In the genomic region with DNA sequence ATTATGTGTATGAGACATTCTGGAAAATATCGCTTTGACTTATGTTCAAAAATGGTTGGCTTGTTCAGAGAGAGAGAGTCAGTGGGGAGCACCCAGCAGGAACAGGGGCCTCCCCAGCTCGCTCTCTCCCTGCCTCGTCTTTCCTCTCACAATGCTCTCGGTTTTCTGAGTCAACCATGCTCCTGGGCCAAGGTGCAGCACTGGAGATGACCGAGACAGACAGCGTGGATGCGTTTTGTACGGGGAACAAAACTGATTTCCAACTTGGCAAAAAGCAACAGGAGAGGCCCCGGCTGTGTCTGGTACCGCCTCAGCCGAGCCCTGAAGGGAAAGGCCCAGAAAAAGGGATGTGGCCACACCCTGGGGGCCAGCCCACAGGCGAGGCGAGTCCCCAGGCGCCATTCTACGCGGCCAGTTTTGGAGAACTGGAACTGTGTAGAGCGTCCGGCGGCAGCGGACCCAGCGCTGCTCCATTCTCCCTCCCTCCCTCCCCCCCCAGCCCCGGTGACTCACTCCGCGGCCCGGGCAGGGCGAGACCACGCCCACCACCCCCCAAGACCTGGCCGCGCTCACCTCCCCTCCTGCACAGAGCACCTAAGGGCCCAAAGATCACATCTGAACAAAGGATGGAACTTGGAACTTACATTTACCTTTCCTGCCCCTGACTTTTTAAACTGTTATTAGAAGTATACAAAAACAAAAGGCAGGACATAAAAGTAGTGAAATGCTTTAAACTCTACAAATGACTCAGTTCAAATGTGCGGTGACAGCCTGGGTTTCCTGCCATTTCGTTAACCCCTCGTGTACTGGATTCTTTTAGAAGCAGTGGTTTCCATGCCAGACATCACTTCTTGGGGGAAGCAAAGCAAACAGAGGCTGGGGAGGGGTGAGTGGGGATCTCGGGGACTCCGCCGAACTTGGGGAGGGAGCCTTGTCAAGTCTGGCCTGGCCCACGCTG, we compare ENCODE assay signal across 8 cellular contexts. TPM values are rescaled to one million over a fixed set of nuclear protein-coding genes. Genes with fewer than 3 reads are reported as not detected.
A peak's percentile ranks its signal among the peaks of the same experiment; 100 is the strongest.
DNase-seq lines count a peak whose midpoint lies in the region; ATAC-seq and TF ChIP-seq lines count a peak whose summit lies in the region.

No MANE protein-coding gene starts in this region.

- TF ChIP-seq CTCF in CD4-positive, alpha-beta T cell (IDR thresholded peaks at IDR 0.05) = no peak
- no peak for TF ChIP-seq CTCF in MM.1S (IDR thresholded peaks at IDR 0.05; ENCODE audit: low read length)
- no peak for TF ChIP-seq CTCF in fibroblast of lung (conservative IDR thresholded peaks at IDR 0.05 in 1 of 2, IDR thresholded peaks at IDR 0.05 in 1 of 2; ENCODE audit: low read depth in 1 of 2, low read length in 2 of 2)
- no peak for TF ChIP-seq CTCF in nephron progenitor cell (IDR thresholded peaks at IDR 0.05)
- TF ChIP-seq CTCF in thyroid gland (IDR thresholded peaks at IDR 0.05) = no peak

- H3K36me3 ChIP-seq in MM.1S (replicated peaks; ENCODE audit: insufficient read depth, low read length) (no peaks in the 10 kb centered on the region), fibroblast of lung (ENCODE audit: control insufficient read depth, insufficient read depth, low read length) (no peaks in the 10 kb centered on the region), thyroid gland (no peaks in the 10 kb centered on the region)

- H3K27ac Mint-ChIP-seq in CD4-positive, alpha-beta T cell = peak overlapping the region; percentile 93
- H3K27ac Mint-ChIP-seq in nephron progenitor cell = no peak overlapping the region

- intact Hi-C loops in CD4-positive, alpha-beta T cell (cut with DNase I, micrococcal nuclease) = loop anchor here in 1 of 2 experiments (1.0 to 10.0 kb wide), 2 partner anchors 10 to 84 kb away; no protein-coding TSS in a partner anchor
- intact Hi-C loops in thyroid gland (cut with DNase I) = no loop called here

- POLR2A ChIA-PET in CD4-positive, alpha-beta T cell (lab: Charles Lee) = interaction anchor here (0.7 to 5.1 kb wide), 4 partner anchors 10 to 83 kb away, joined by 3 to 127 read pairs (median 3); partner anchors contain the start of gene ATP10A

- peak in 1 of 2 donors; percentile 44 for TF ChIP-seq POLR2A in thyroid gland (IDR thresholded peaks at IDR 0.05)

- H4K20me1 ChIP-seq in MM.1S (ENCODE audit: insufficient read depth, low read length) (no peaks in the 10 kb centered on the region), fibroblast of lung (ENCODE audit: control insufficient read depth, extremely low read depth, insufficient read depth, low read length) (no peaks in the 10 kb centered on the region)

- no peak overlapping the region for H3K4me3 ChIP-seq in MM.1S (ENCODE audit: low read length)
- peak overlapping the region; percentile 49 to 53 (median 50) for H3K4me3 ChIP-seq in fibroblast of lung (replicated peaks in 1 of 4; ENCODE audit: control extremely low read depth in 1 of 4, insufficient read depth in 1 of 4, low read depth in 3 of 4, low read length in 4 of 4)
- peak overlapping the region in 1 of 3 donors; percentile 18 for H3K4me3 ChIP-seq in thyroid gland (replicated peaks in 1 of 3)

- H3K4me3 Mint-ChIP-seq in CD4-positive, alpha-beta T cell = peak overlapping the region; percentile 99
- peak overlapping the region; percentile 79 for H3K4me3 Mint-ChIP-seq in nephron progenitor cell

- peak; percentile 44 for ATAC-seq in CD4-positive, alpha-beta T cell (ENCODE audit: poor library complexity)
- ATAC-seq in GM21786 (IDR thresholded peaks at IDR 0.05; ENCODE audit: unreplicated experiment) = peak; percentile 74

- H3K4me1 ChIP-seq in MM.1S (ENCODE audit: low read length) (no peaks in the 10 kb centered on the region), fibroblast of lung (ENCODE audit: control insufficient read depth, extremely low read depth, insufficient read depth, low read length) (peaks cover 24% of the 10 kb centered on the region), thyroid gland (peaks cover 0 to 12% of the 10 kb centered on the region in 2 donors)

- no peaks in the 10 kb centered on the region for H3K9me2 ChIP-seq in MM.1S (replicated peaks; ENCODE audit: insufficient read depth, low read length)

- WGBS in thyroid gland, 2 donors = 12% methylated on average over 30 of the region's 36 CpGs

- H3K9me3 ChIP-seq in CD4-positive, alpha-beta T cell (ENCODE audit: control insufficient read depth, low read length) = no peaks in the 10 kb centered on the region
- no peaks in the 10 kb centered on the region for H3K9me3 ChIP-seq in MM.1S (replicated peaks; ENCODE audit: insufficient read depth, low read length)
- H3K9me3 ChIP-seq in fibroblast of lung (ENCODE audit: control insufficient read depth, insufficient read depth, low read depth, low read length) = no peaks in the 10 kb centered on the region
- H3K9me3 ChIP-seq in thyroid gland = no peaks in the 10 kb centered on the region

- H2AFZ ChIP-seq in MM.1S (ENCODE audit: low read length) (no peak overlapping the region), fibroblast of lung (ENCODE audit: low read length) (peak overlapping the region; percentile 76)

- no peaks in the 10 kb centered on the region for H3K27me3 ChIP-seq in CD4-positive, alpha-beta T cell (ENCODE audit: control insufficient read depth, insufficient read depth, low read length)
- H3K27me3 ChIP-seq in MM.1S (replicated peaks; ENCODE audit: insufficient read depth, low read length) = no peaks in the 10 kb centered on the region
- no peaks in the 10 kb centered on the region for H3K27me3 ChIP-seq in fibroblast of lung (ENCODE audit: control insufficient read depth, insufficient read depth, low read length)
- H3K27me3 ChIP-seq in thyroid gland = no peaks in the 10 kb centered on the region

- H3F3A ChIP-seq in MM.1S (ENCODE audit: insufficient read depth, low read length) = no peaks in the 10 kb centered on the region

- H3K27ac ChIP-seq in CD4-positive, alpha-beta T cell (ENCODE audit: low read depth, low read length) = peak overlapping the region; percentile 92
- H3K27ac ChIP-seq in MM.1S (ENCODE audit: low read length) (no peak overlapping the region), fibroblast of lung (ENCODE audit: insufficient read depth, low read length) (peak overlapping the region; percentile 96), thyroid gland (peak overlapping the region; percentile 1 to 78 (median 74))

- H3K4me1 Mint-ChIP-seq in CD4-positive, alpha-beta T cell (ENCODE audit: low read depth) = peaks cover 94% of the 10 kb centered on the region
- H3K4me1 Mint-ChIP-seq in nephron progenitor cell = peaks cover 48% of the 10 kb centered on the region

- no peaks in the 10 kb centered on the region for H3K9me3 Mint-ChIP-seq in CD4-positive, alpha-beta T cell
- H3K9me3 Mint-ChIP-seq in nephron progenitor cell = peaks cover 4% of the 10 kb centered on the region

- CTCF ChIA-PET in CD4-positive, alpha-beta T cell (lab: Charles Lee) = interaction anchor here (1.8 kb wide), 1 partner anchor 12 kb away, joined by 8 read pairs; the partner anchor contains the start of gene ATP10A

- H3K4me2 ChIP-seq in MM.1S (ENCODE audit: low read depth, low read length) (no peak overlapping the region), fibroblast of lung (ENCODE audit: extremely low read depth, insufficient read depth, low read length) (peak overlapping the region; percentile 98)

- peaks cover 21% of the 10 kb centered on the region for H3K36me3 Mint-ChIP-seq in CD4-positive, alpha-beta T cell (ENCODE audit: low read depth)
- peaks cover 2% of the 10 kb centered on the region for H3K36me3 Mint-ChIP-seq in nephron progenitor cell (ENCODE audit: low read depth)

- peak; percentile 44 to 75 (median 61) for DNase-seq in CD4-positive, alpha-beta T cell
- DNase-seq in MM.1S (peak; percentile 9), activated T-cell treated with anti-CD3 and anti-CD28 coated beads for 48 hours (ENCODE audit: low read depth) (peak; percentile 63), fibroblast of lung (ENCODE audit: low read depth in 2 of 2) (peak; percentile 69 to 78), nephron progenitor cell (peak; percentile 55), thyroid gland (peak; percentile 64 to 65), ecto neural progenitor cell (ENCODE audit: low spot score) (no peak)

- H3K9ac ChIP-seq in MM.1S (ENCODE audit: low read length) (no peak overlapping the region), fibroblast of lung (ENCODE audit: insufficient read depth, low read length) (peak overlapping the region; percentile 71)

- no peaks in the 10 kb centered on the region for H3K79me2 ChIP-seq in MM.1S (ENCODE audit: low read length)
- H3K79me2 ChIP-seq in fibroblast of lung (ENCODE audit: control insufficient read depth, insufficient read depth, low read length) = peaks cover 24% of the 10 kb centered on the region

- no peaks in the 10 kb centered on the region for H3K27me3 Mint-ChIP-seq in CD4-positive, alpha-beta T cell
- peaks cover 15% of the 10 kb centered on the region for H3K27me3 Mint-ChIP-seq in nephron progenitor cell (ENCODE audit: low read depth, poor library complexity)

RNA-seq across cellular contexts. Expression of gene ATP10A, which starts 12.7 kb away (rescaled TPM):
- 10 to 100 TPM; 30.0 to 30.4 TPM for total RNA-seq in CD4-positive, alpha-beta T cell
- total RNA-seq in fibroblast of lung (5.1 and 12.7 TPM in 2 replicates), thyroid gland (1 to 10 TPM; 2.7 to 7.0 (median 3.4) TPM)
- 9.0 and 13.8 TPM in 2 replicates for polyA plus RNA-seq in fibroblast of lung
- 8.3 and 13.0 TPM in 2 replicates for polyA plus RNA-seq in fibroblast of lung (2012)
- polyA minus RNA-seq in fibroblast of lung (ENCODE audit: low replicate concordance) = 21.8 and 25.2 TPM in 2 replicates
